ENCODE assay signal across 1 cellular context in genomic region chr7:12757443-12757842, GRCh38.
TF ChIP-seq lines count a peak whose summit lies in the region.

No MANE protein-coding gene starts in this region.

TF ChIP-seq in K562, 482 proteins besides CTCF, POLR2A, EP300 and RAD21 (continued from another document):
- TF ChIP-seq, protein P1, sequence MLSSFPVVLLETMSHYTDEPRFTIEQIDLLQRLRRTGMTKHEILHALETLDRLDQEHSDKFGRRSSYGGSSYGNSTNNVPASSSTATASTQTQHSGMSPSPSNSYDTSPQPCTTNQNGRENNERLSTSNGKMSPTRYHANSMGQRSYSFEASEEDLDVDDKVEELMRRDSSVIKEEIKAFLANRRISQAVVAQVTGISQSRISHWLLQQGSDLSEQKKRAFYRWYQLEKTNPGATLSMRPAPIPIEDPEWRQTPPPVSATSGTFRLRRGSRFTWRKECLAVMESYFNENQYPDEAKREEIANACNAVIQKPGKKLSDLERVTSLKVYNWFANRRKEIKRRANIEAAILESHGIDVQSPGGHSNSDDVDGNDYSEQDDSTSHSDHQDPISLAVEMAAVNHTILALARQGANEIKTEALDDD (IDR thresholded peaks at IDR 0.05), result peak; percentile 54; the same call in 1 of the 2 replicates
- TF ChIP-seq TEAD4 (IDR thresholded peaks at IDR 0.05; ENCODE audit: low read length), result no peak
- no peak for TF ChIP-seq TEAD4 (CRISPR knock-in tag; IDR thresholded peaks at IDR 0.05; ENCODE audit: borderline replicate concordance)
